Comparison of ENCODE assay signal across 20 cellular contexts in genomic region chr11:34235591-34236071, GRCh38.
DNase-seq lines count a peak whose midpoint lies in the region; ATAC-seq and TF ChIP-seq lines count a peak whose summit lies in the region.
"Had no signal": no experiment of that assay in that cellular context is flagged by ENCODE, and none has a peak within 500 bp of the region (broad histone marks: within the 10 kb centered on the region; RNA-seq: fewer than 3 reads in every experiment).

No MANE protein-coding gene starts in this region.

- peaks cover 1% of the 10 kb centered on the region for H3K36me3 Mint-ChIP-seq in T-helper 1 cell treated with Interleukin-12 subunit alpha and Interleukin-12 subunit beta and Interleukin-4 antibody, amounts not matched to agents 30 μg/mL and 1 μg/mL, for 36 hours (ENCODE audit: low read depth)
- H3K36me3 Mint-ChIP-seq in activated B cell treated with CpG ODN at 0.5 μM for 24 hours (ENCODE audit: low read depth) (peaks cover 8% of the 10 kb centered on the region), memory B cell (no peaks in the 10 kb centered on the region)

- TF ChIP-seq CTCF in activated B cell treated with CpG ODN at 0.5 μM for 24 hours (IDR thresholded peaks at IDR 0.05) (no peak), A673 (conservative IDR thresholded peaks at IDR 0.05; ENCODE audit: low read depth, low read length) (no peak)

- POLR2A ChIA-PET in activated B cell treated with CpG ODN at 0.5 μM for 24 hours (lab: Charles Lee) (interaction anchor here (4.8 to 7.4 kb wide), 3 partner anchors 7 to 61 kb away, joined by 36 to 96 read pairs (median 80); no protein-coding TSS in a partner anchor), A673 (lab: Charles Lee; ENCODE audit: low non-redundant PET) (interaction anchor here (0.6 kb wide), 1 partner anchor 10 kb away, joined by 13 read pairs; no protein-coding TSS in a partner anchor)

- no peaks in the 10 kb centered on the region for H3K9me3 ChIP-seq in A673 (ENCODE audit: low read depth, low read length, poor library complexity, severe bottlenecking)
- H3K9me3 ChIP-seq: upper lobe of left lung had no signal

- H3K36me3 ChIP-seq in A673 (ENCODE audit: insufficient read depth, low read length, poor library complexity, severe bottlenecking), result no peaks in the 10 kb centered on the region
- H3K36me3 ChIP-seq: upper lobe of left lung had no signal

- H3K9me3 Mint-ChIP-seq in T-helper 1 cell treated with Interleukin-12 subunit alpha and Interleukin-12 subunit beta and Interleukin-4 antibody, amounts not matched to agents 30 μg/mL and 1 μg/mL, for 36 hours, result no peaks in the 10 kb centered on the region
- H3K9me3 Mint-ChIP-seq in activated B cell treated with CpG ODN at 0.5 μM for 24 hours (no peaks in the 10 kb centered on the region), memory B cell (no peaks in the 10 kb centered on the region)

- DNase-seq in T-helper 1 cell (no peak), ELF-1 (ENCODE audit: low read depth, low spot score) (peak; percentile 55), activated B cell treated with CpG ODN at 0.5 μM for 24 hours (no peak), memory B cell (ENCODE audit: low spot score in 2 of 2) (no peak), AG20443 (ENCODE audit: low spot score) (no peak), A673 (ENCODE audit: low spot score) (no peak), DMS114 treated with DMSO at 0.1 percent for 48 hours (lab: John Stamatoyannopoulos, UW; ENCODE audit: unreplicated experiment) (no peak)
- DNase-seq: activated CD4-positive, CD25-positive, alpha-beta regulatory T cell; activated CD8-positive, alpha-beta memory T cell treated with anti-CD3 and anti-CD28 coated beads, Interleukin-2, amount 50 U/mL, for 48 hours; DMS153; effector memory CD4-positive, alpha-beta T cell; hypothalamus; kidney glomerular epithelial cell; NCI-H1092; NCI-H2171 treated with DMSO at 0.1 percent for 48 hours; NCI-H748 treated with DMSO at 0.1 percent for 48 hours; stimulated activated CD4-positive, alpha-beta T cell treated with anti-CD3 and anti-CD28 coated beads, Interleukin-15, amount 100 ng/mL, for 24 hours; upper lobe of left lung had no signal

- CTCF ChIA-PET in activated B cell treated with CpG ODN at 0.5 μM for 24 hours (lab: Charles Lee), result interaction anchor here (5.0 kb wide), 1 partner anchor 61 kb away, joined by 23 read pairs; no protein-coding TSS in a partner anchor
- CTCF ChIA-PET in A673 (lab: Charles Lee), result no interaction called here

- H3K4me3 Mint-ChIP-seq in T-helper 1 cell treated with Interleukin-12 subunit alpha and Interleukin-12 subunit beta and Interleukin-4 antibody, amounts not matched to agents 30 μg/mL and 1 μg/mL, for 36 hours, result no peak overlapping the region
- H3K4me3 Mint-ChIP-seq in activated B cell treated with CpG ODN at 0.5 μM for 24 hours (peak overlapping the region; percentile 1), memory B cell (no peak overlapping the region)

- intact Hi-C loops in activated B cell treated with CpG ODN at 0.5 μM for 24 hours (cut with micrococcal nuclease) (loop anchor here (2.0 to 10.0 kb wide), 5 partner anchors 131 to 1651 kb away; partner anchors contain the start of genes EIF3M, FBXO3, LMO2 and NAT10), A673 (cut with micrococcal nuclease; ENCODE audit: unreplicated experiment) (no loop called here)

- BruUV-seq in A673 (replicated peaks; lab: Mats Ljungman, UMichigan), result no TSS peak

- no peak for ATAC-seq in activated B cell treated with CpG ODN at 0.5 μM for 24 hours (ENCODE audit: low read depth)
- ATAC-seq in memory B cell (ENCODE audit: low read depth), result no peak

- peaks cover 17% of the 10 kb centered on the region for H3K27me3 Mint-ChIP-seq in T-helper 1 cell treated with Interleukin-12 subunit alpha and Interleukin-12 subunit beta and Interleukin-4 antibody, amounts not matched to agents 30 μg/mL and 1 μg/mL, for 36 hours (ENCODE audit: low read depth)
- H3K27me3 Mint-ChIP-seq in activated B cell treated with CpG ODN at 0.5 μM for 24 hours, result no peaks in the 10 kb centered on the region
- no peaks in the 10 kb centered on the region for H3K27me3 Mint-ChIP-seq in memory B cell

- H3K27ac ChIP-seq in A673 (ENCODE audit: low read depth, low read length, poor library complexity, severe bottlenecking), result no peak overlapping the region
- H3K27ac ChIP-seq: C4-2B, upper lobe of left lung had no signal

- no peak overlapping the region for H3K4me3 ChIP-seq in A673 (ENCODE audit: low read depth, low read length, poor library complexity, severe bottlenecking)
- H3K4me3 ChIP-seq: upper lobe of left lung had no signal

- peaks cover 37% of the 10 kb centered on the region for H3K4me1 Mint-ChIP-seq in T-helper 1 cell treated with Interleukin-12 subunit alpha and Interleukin-12 subunit beta and Interleukin-4 antibody, amounts not matched to agents 30 μg/mL and 1 μg/mL, for 36 hours (ENCODE audit: low read depth)
- H3K4me1 Mint-ChIP-seq in activated B cell treated with CpG ODN at 0.5 μM for 24 hours, result peaks cover 82% of the 10 kb centered on the region
- H3K4me1 Mint-ChIP-seq in memory B cell, result peaks cover 15% of the 10 kb centered on the region

- peak overlapping the region; percentile 69 for H3K27ac Mint-ChIP-seq in T-helper 1 cell treated with Interleukin-12 subunit alpha and Interleukin-12 subunit beta and Interleukin-4 antibody, amounts not matched to agents 30 μg/mL and 1 μg/mL, for 36 hours
- H3K27ac Mint-ChIP-seq in activated B cell treated with CpG ODN at 0.5 μM for 24 hours (peak overlapping the region; percentile 97), memory B cell (peak overlapping the region; percentile 48)

- peaks cover 10% of the 10 kb centered on the region for H3K4me1 ChIP-seq in A673 (ENCODE audit: insufficient read depth, low read length, poor library complexity, severe bottlenecking)

- H3K27me3 ChIP-seq in A673 (replicated peaks; ENCODE audit: insufficient read depth, low read depth, low read length, poor library complexity), result no peaks in the 10 kb centered on the region
- H3K27me3 ChIP-seq: upper lobe of left lung had no signal
